Comparison of ENCODE assay signal across 27 cellular contexts in the genomic region with DNA sequence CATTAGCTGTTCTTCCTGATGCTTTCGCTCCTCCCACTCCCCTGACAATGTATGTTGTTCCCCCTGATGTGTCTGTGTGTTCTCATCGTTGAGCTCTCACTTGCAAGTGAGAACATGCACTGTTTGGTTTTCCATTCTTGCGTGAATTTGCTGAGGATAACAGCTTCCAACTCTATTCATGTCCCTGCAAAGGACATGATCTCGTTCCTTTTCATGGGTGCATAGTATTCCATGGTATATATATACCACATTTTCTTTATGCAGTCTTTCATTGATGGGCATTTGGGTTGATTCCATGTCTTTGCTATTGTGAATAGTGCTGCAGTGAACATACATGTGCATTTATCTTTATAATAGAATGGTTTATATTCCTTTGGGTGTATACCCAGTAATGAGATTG. TPM values are rescaled to one million over a fixed set of nuclear protein-coding genes. Genes with fewer than 3 reads are reported as not detected.
DNase-seq lines count a peak whose midpoint lies in the region; ATAC-seq, FAIRE-seq and TF ChIP-seq lines count a peak whose summit lies in the region.
"Had no signal": no experiment of that assay in that cellular context is flagged by ENCODE, and none has a peak within 500 bp of the region (broad histone marks: within the 10 kb centered on the region; RNA-seq: fewer than 3 reads in every experiment).

No MANE protein-coding gene starts in this region.

- no peak overlapping the region for H3K4me3 ChIP-seq in SK-N-SH (ENCODE audit: low read depth in 2 of 2, low read length in 1 of 2)
- H3K4me3 ChIP-seq in A549 = no peak overlapping the region
- no peak overlapping the region for H3K4me3 ChIP-seq in HEK293 (ENCODE audit: low read depth, low read length)
- H3K4me3 ChIP-seq: BLaER1, GM12878 had no signal

- no peak for FAIRE-seq in A549 (lab: Jason Lieb, UNC)
- peak; percentile 75 for FAIRE-seq in GM12891 (lab: Jason Lieb, UNC)
- FAIRE-seq: D721Med, GM19239 had no signal

- H3K36me3 ChIP-seq in SK-N-SH (replicated peaks in 1 of 2; ENCODE audit: control insufficient read depth in 1 of 2, insufficient read depth in 2 of 2, low read length in 1 of 2) (no peaks in the 10 kb centered on the region), HEK293 (ENCODE audit: control insufficient read depth in 2 of 2, insufficient read depth in 1 of 2, low read length in 2 of 2) (no peaks in the 10 kb centered on the region)
- H3K36me3 ChIP-seq: BE2C, BLaER1 had no signal

- no peak overlapping the region for H3K27ac ChIP-seq in SK-N-SH (ENCODE audit: low read depth in 2 of 2, low read length in 1 of 2)
- no peak overlapping the region for H3K27ac ChIP-seq in A549
- no peak overlapping the region for H3K27ac ChIP-seq in HEK293 (ENCODE audit: extremely low read depth, low read depth, low read length)
- H3K27ac ChIP-seq: 22Rv1, BLaER1 had no signal

- H3K27me3 ChIP-seq in SK-N-SH (ENCODE audit: insufficient read depth) = no peaks in the 10 kb centered on the region
- H3K27me3 ChIP-seq: BE2C, BLaER1 had no signal

- 60% methylated on average over 4 of the region's 4 CpGs for WGBS in SK-N-SH (ENCODE audit: low lambda C conversion rate)
- 29% methylated on average over 4 of the region's 4 CpGs for WGBS in A549 (ENCODE audit: missing lambda C conversion rate)

- H3F3A ChIP-seq in SK-N-SH (replicated peaks; ENCODE audit: insufficient read depth) = peaks cover 2% of the 10 kb centered on the region

- no peak for ATAC-seq in SK-N-SH treated with all-trans-retinoic acid at 6 μM for 48 hours
- ATAC-seq in A549 = no peak
- ATAC-seq in HG03378 (IDR thresholded peaks at IDR 0.05; ENCODE audit: unreplicated experiment) = no peak
- ATAC-seq: CD8-positive, alpha-beta T cell; GM12878 had no signal

- H3K27ac Mint-ChIP-seq in endothelial cell (ENCODE audit: unreplicated experiment) = no peak overlapping the region
- H3K27ac Mint-ChIP-seq: CD8-positive, alpha-beta T cell had no signal

- no peaks in the 10 kb centered on the region for H3K79me2 ChIP-seq in SK-N-SH (ENCODE audit: insufficient read depth)

- H3K36me3 Mint-ChIP-seq in endothelial cell (ENCODE audit: low read depth, unreplicated experiment) = peaks cover 4% of the 10 kb centered on the region

- H3K9me3 ChIP-seq in SK-N-SH (no peaks in the 10 kb centered on the region), A549 (peaks cover 15% of the 10 kb centered on the region; the same call in 2 of the 3 replicates), HEK293 (ENCODE audit: control insufficient read depth, insufficient read depth, low read depth, low read length) (no peaks in the 10 kb centered on the region)
- H3K9me3 ChIP-seq: BE2C had no signal

- TF ChIP-seq EP300 in SK-N-SH (IDR thresholded peaks at IDR 0.05; ENCODE audit: borderline replicate concordance in 1 of 2, low read depth in 1 of 2, low read length in 1 of 2) = no peak
- TF ChIP-seq EP300 in A549 (IDR thresholded peaks at IDR 0.05) = no peak

- H3K4me1 Mint-ChIP-seq in endothelial cell (ENCODE audit: unreplicated experiment) = no peaks in the 10 kb centered on the region

- no peaks in the 10 kb centered on the region for H3K9me3 Mint-ChIP-seq in endothelial cell (ENCODE audit: unreplicated experiment)

- TF ChIP-seq RAD21 in SK-N-SH (IDR thresholded peaks at IDR 0.05; ENCODE audit: low read length) (no peak), A549 (conservative IDR thresholded peaks at IDR 0.05 in 1 of 2, IDR thresholded peaks at IDR 0.05 in 1 of 2) (no peak)

- H4K20me1 ChIP-seq in SK-N-SH (ENCODE audit: insufficient read depth) = no peaks in the 10 kb centered on the region
- H4K20me1 ChIP-seq: BLaER1 had no signal

- no peak overlapping the region for H3K4me2 ChIP-seq in SK-N-SH
- H3K4me2 ChIP-seq in A549 = no peak overlapping the region
- H3K4me2 ChIP-seq: BLaER1 had no signal

- no peak overlapping the region for H3K4me3 Mint-ChIP-seq in endothelial cell (ENCODE audit: unreplicated experiment)
- H3K4me3 Mint-ChIP-seq: CD14-positive monocyte; CD8-positive, alpha-beta T cell had no signal

- H3K9ac ChIP-seq in SK-N-SH = no peak overlapping the region
- H3K9ac ChIP-seq: BLaER1 had no signal

- H2AFZ ChIP-seq in SK-N-SH (ENCODE audit: low read depth) = no peak overlapping the region

- H3K27me3 Mint-ChIP-seq in endothelial cell (ENCODE audit: unreplicated experiment) = no peaks in the 10 kb centered on the region
- H3K27me3 Mint-ChIP-seq: CD4-positive, CD25-positive, alpha-beta regulatory T cell had no signal

- DNase-seq in SK-N-SH (no peak), A549 (ENCODE audit: low read depth in 1 of 2, low spot score in 1 of 2) (no peak), GM12891 (ENCODE audit: insufficient read length, low spot score) (no peak), posterior cingulate gyrus (no peak), endothelial cell (ENCODE audit: low spot score) (no peak)
- DNase-seq: ACHN; BE2C; C1 segment of cervical spinal cord; Caco-2; Calu3; CD8-positive, alpha-beta T cell; DMS153; DMS53; DMS79; DND-41; EL; GDM1 had no signal

- H3K9me2 ChIP-seq in SK-N-SH = no peaks in the 10 kb centered on the region

- TF ChIP-seq POLR2A in A549 (IDR thresholded peaks at IDR 0.05; ENCODE audit: low read length) (no peak), GM12891 (IDR thresholded peaks at IDR 0.05; ENCODE audit: low read depth, low read length) (no peak)

- H3K4me1 ChIP-seq in SK-N-SH (ENCODE audit: control insufficient read depth in 1 of 2, insufficient read depth in 2 of 2, low read depth in 1 of 2, low read length in 1 of 2) = 0 out of 4 replicates have a peak, but pooled peaks cover 0 to 2% of the 10 kb centered on the region in 2 experiments
- no peaks in the 10 kb centered on the region for H3K4me1 ChIP-seq in A549
- H3K4me1 ChIP-seq in HEK293 (ENCODE audit: control insufficient read depth, insufficient read depth, low read length) = no peaks in the 10 kb centered on the region
- H3K4me1 ChIP-seq: BE2C, BLaER1, Caco-2 had no signal

- intact Hi-C loops in posterior cingulate gyrus (cut with DNase I) = no loop called here

- CTCF ChIA-PET in SK-N-SH (lab: Yijun Ruan, JAX) = no interaction called here
- CTCF ChIA-PET in A549 (lab: Yijun Ruan, JAX) = interaction anchor here (1.3 kb wide), 1 partner anchor 37 kb away, joined by 5 read pairs; no protein-coding TSS in a partner anchor
- CTCF ChIA-PET in HEK293 (lab: Yijun Ruan, JAX) = no interaction called here

- no peak for TF ChIP-seq CTCF in SK-N-SH (IDR thresholded peaks at IDR 0.05)
- no peak for TF ChIP-seq CTCF in A549 (IDR thresholded peaks at IDR 0.05)
- TF ChIP-seq CTCF in HEK293 (tag by site-specific recombination; IDR thresholded peaks at IDR 0.05) = no peak
- no peak for TF ChIP-seq CTCF in endothelial cell (IDR thresholded peaks at IDR 0.05; ENCODE audit: unreplicated experiment)

- POLR2A ChIA-PET in SK-N-SH (lab: Yijun Ruan, JAX) = no interaction called here
- POLR2A ChIA-PET in A549 (lab: Yijun Ruan, JAX) = no interaction called here
- POLR2A ChIA-PET in HEK293 (lab: Yijun Ruan, JAX) = no interaction called here

TF ChIP-seq in SK-N-SH, 30 proteins besides CTCF, POLR2A, EP300 and RAD21 (continues in another document):
- TF ChIP-seq FOXJ3 (CRISPR knock-in tag; IDR thresholded peaks at IDR 0.05) = no peak

TF ChIP-seq in A549, 52 proteins besides CTCF, POLR2A, EP300 and RAD21:
- TF ChIP-seq GATA3 (IDR thresholded peaks at IDR 0.05; ENCODE audit: borderline replicate concordance) = no peak
- 0 out of 2 replicates have a peak, but pooled peaks have one; percentile 18 for TF ChIP-seq KDM1A (IDR thresholded peaks at IDR 0.05; ENCODE audit: low read depth)

TF ChIP-seq in GM12891, 5 proteins besides CTCF, POLR2A, EP300 and RAD21:
- no peak for TF ChIP-seq POU2F2 (IDR thresholded peaks at IDR 0.05; ENCODE audit: low read depth, low read length)
- no peak for TF ChIP-seq PAX5 (IDR thresholded peaks at IDR 0.05; ENCODE audit: insufficient read depth, low read length, severe bottlenecking)
- TF ChIP-seq POLR2AphosphoS5 (IDR thresholded peaks at IDR 0.05; ENCODE audit: low read depth, low read length) = no peak
- TF ChIP-seq SPI1 (IDR thresholded peaks at IDR 0.05; ENCODE audit: low read depth, low read length) = no peak
- no peak for TF ChIP-seq TAF1 (IDR thresholded peaks at IDR 0.05; ENCODE audit: low read depth, low read length)

TF ChIP-seq in HEK293, 187 proteins besides CTCF, POLR2A, EP300 and RAD21 (continues in another document):
- TF ChIP-seq ZNF571 (tag by site-specific recombination; IDR thresholded peaks at IDR 0.05) (no peak), ZNF677 (tag by site-specific recombination; IDR thresholded peaks at IDR 0.05) (no peak), SCRT2 (tag by site-specific recombination; IDR thresholded peaks at IDR 0.05) (no peak), ZNF514 (tag by site-specific recombination; IDR thresholded peaks at IDR 0.05) (no peak), KLF7 (tag by site-specific recombination; IDR thresholded peaks at IDR 0.05; ENCODE audit: borderline replicate concordance) (no peak)

RNA-seq across cellular contexts. Expression of gene RRM1, which starts 58.6 kb away (rescaled TPM):
- polyA plus RNA-seq in SK-N-SH (2012; rRNA removed) (28.2 and 31.6 TPM in 2 replicates), A549 (2011; rRNA removed) (120 and 136 TPM in 2 replicates), A549 (2017; fragmentation: RNase III; extraction: RNeasy Plus Mini Kit Qiagen cat#74134 plus additional on column Dnase treatment) (86.4 to 96.8 TPM (median 91.4 TPM) in 3 replicates)
- 38.5 and 38.8 TPM in 2 replicates for polyA plus RNA-seq in SK-N-SH (2012; cell fraction: cytosol; rRNA removed)
- polyA plus RNA-seq in SK-N-SH (2012; cell fraction: nucleus; rRNA removed) = 16.0 and 32.7 TPM in 2 replicates
- polyA plus RNA-seq in A549 (2012; cell fraction: cytosol; rRNA removed) = 42.0 and 47.6 TPM in 2 replicates
- 61.2 and 77.2 TPM in 2 replicates for polyA plus RNA-seq in A549 (2012; cell fraction: nucleus; rRNA removed)
- polyA minus RNA-seq in A549 (2011; rRNA and poly(A)+ RNA removed) = 137 and 138 TPM in 2 replicates
- polyA plus RNA-seq in GM12891 (2012; ENCODE audit: low read depth, missing spikeins) = 90.9 TPM
- total RNA-seq in endothelial cell (ENCODE audit: unreplicated experiment) = 48.0 TPM
